ENCODE assay signal across 17 cellular contexts in genomic region chr4:117577686-117578085, GRCh38.
"Had no signal": no experiment of that assay in that cellular context is flagged by ENCODE, and none has a peak within 500 bp of the region (broad histone marks: within the 10 kb centered on the region; RNA-seq: fewer than 3 reads in every experiment).

No MANE protein-coding gene starts in this region.

- H3K4me3 ChIP-seq: heart left ventricle, lung, right atrium auricular region, tibial nerve, vagina had no signal

- H3K36me3 ChIP-seq: heart left ventricle, right atrium auricular region, tibial nerve, vagina had no signal

- H3K36me3 Mint-ChIP-seq: immature natural killer cell; naive thymus-derived CD4-positive, alpha-beta T cell; stimulated activated naive B cell treated with anti-CD40 and anti-IgM and Interleukin-4, amounts not matched to agents 10 μg/mL and 1 μg/mL and 100 μg/mL, for 72 hours had no signal

- H3K4me1 Mint-ChIP-seq: activated naive CD8-positive, alpha-beta T cell treated with anti-CD3 and anti-CD28 coated beads, Interleukin-2, amount 50 U/mL, for 24 hours; immature natural killer cell; naive thymus-derived CD4-positive, alpha-beta T cell; stimulated activated naive B cell treated with anti-CD40 and anti-IgM and Interleukin-4, amounts not matched to agents 10 μg/mL and 1 μg/mL and 100 μg/mL, for 72 hours had no signal

- DNase-seq: activated CD4-positive, CD25-positive, alpha-beta regulatory T cell treated with anti-CD3 and anti-CD28 coated beads, Interleukin-2, amount 50 U/mL, for 72 hours; activated naive CD4-positive, alpha-beta T cell; activated naive CD8-positive, alpha-beta T cell treated with anti-CD3 and anti-CD28 coated beads, Interleukin-2, amount 50 U/mL, for 24 hours; caudate nucleus; effector memory CD4-positive, alpha-beta T cell; foreskin melanocyte; heart left ventricle; immature natural killer cell; left colon; naive thymus-derived CD4-positive, alpha-beta T cell; stimulated activated CD4-positive, alpha-beta T cell treated with anti-CD3 and anti-CD28 coated beads, Interleukin-2, amount 100 ng/mL, for 48 hours; stimulated activated naive B cell treated with anti-CD40 and anti-IgM and Interleukin-4, amounts not matched to agents 10 μg/mL and 1 μg/mL and 100 μg/mL, for 72 hours had no signal

- H3K9me3 ChIP-seq: heart left ventricle, right atrium auricular region, tibial nerve, vagina had no signal

- H3K4me3 Mint-ChIP-seq: activated naive CD8-positive, alpha-beta T cell treated with anti-CD3 and anti-CD28 coated beads, Interleukin-2, amount 50 U/mL, for 24 hours; activated T-helper 1 cell treated with anti-CD3 and anti-CD28 coated beads, Interleukin-12 subunit alpha, Interleukin-12 subunit beta, Interleukin-2, Interleukin-4 antibody, amounts not matched to agents 30 ng/mL and 10 ng/mL and 1 ng/mL, durations not matched to agents 14 hours and 24 hours and 36 hours; immature natural killer cell; naive thymus-derived CD4-positive, alpha-beta T cell; stimulated activated naive B cell treated with anti-CD40 and anti-IgM and Interleukin-4, amounts not matched to agents 10 μg/mL and 1 μg/mL and 100 μg/mL, for 72 hours had no signal

- H3K9me3 Mint-ChIP-seq: activated naive CD8-positive, alpha-beta T cell treated with anti-CD3 and anti-CD28 coated beads, Interleukin-2, amount 50 U/mL, for 24 hours; activated T-helper 1 cell treated with anti-CD3 and anti-CD28 coated beads, Interleukin-12 subunit alpha, Interleukin-12 subunit beta, Interleukin-2, Interleukin-4 antibody, amounts not matched to agents 30 ng/mL and 10 ng/mL and 1 ng/mL, durations not matched to agents 14 hours and 24 hours and 36 hours had no signal

- H3K27me3 Mint-ChIP-seq: activated naive CD8-positive, alpha-beta T cell treated with anti-CD3 and anti-CD28 coated beads, Interleukin-2, amount 50 U/mL, for 24 hours; naive thymus-derived CD4-positive, alpha-beta T cell; stimulated activated naive B cell treated with anti-CD40 and anti-IgM and Interleukin-4, amounts not matched to agents 10 μg/mL and 1 μg/mL and 100 μg/mL, for 72 hours had no signal

- H3K4me1 ChIP-seq: heart left ventricle, right atrium auricular region, tibial nerve, vagina had no signal

- ATAC-seq: activated naive CD8-positive, alpha-beta T cell treated with anti-CD3 and anti-CD28 coated beads, Interleukin-2, amount 50 U/mL, for 24 hours; heart left ventricle; left colon; naive thymus-derived CD4-positive, alpha-beta T cell; stimulated activated naive B cell treated with anti-CD40 and anti-IgM and Interleukin-4, amounts not matched to agents 10 μg/mL and 1 μg/mL and 100 μg/mL, for 72 hours had no signal

- H3K27ac Mint-ChIP-seq: activated naive CD8-positive, alpha-beta T cell treated with anti-CD3 and anti-CD28 coated beads, Interleukin-2, amount 50 U/mL, for 24 hours; activated T-helper 1 cell treated with anti-CD3 and anti-CD28 coated beads, Interleukin-12 subunit alpha, Interleukin-12 subunit beta, Interleukin-2, Interleukin-4 antibody, amounts not matched to agents 30 ng/mL and 10 ng/mL and 1 ng/mL, durations not matched to agents 14 hours and 24 hours and 36 hours; immature natural killer cell; naive thymus-derived CD4-positive, alpha-beta T cell; stimulated activated naive B cell treated with anti-CD40 and anti-IgM and Interleukin-4, amounts not matched to agents 10 μg/mL and 1 μg/mL and 100 μg/mL, for 72 hours had no signal

- H3K27me3 ChIP-seq: heart left ventricle, right atrium auricular region, tibial nerve, vagina had no signal
